Comparison of ENCODE assay signal across 23 cellular contexts in the genomic region with DNA sequence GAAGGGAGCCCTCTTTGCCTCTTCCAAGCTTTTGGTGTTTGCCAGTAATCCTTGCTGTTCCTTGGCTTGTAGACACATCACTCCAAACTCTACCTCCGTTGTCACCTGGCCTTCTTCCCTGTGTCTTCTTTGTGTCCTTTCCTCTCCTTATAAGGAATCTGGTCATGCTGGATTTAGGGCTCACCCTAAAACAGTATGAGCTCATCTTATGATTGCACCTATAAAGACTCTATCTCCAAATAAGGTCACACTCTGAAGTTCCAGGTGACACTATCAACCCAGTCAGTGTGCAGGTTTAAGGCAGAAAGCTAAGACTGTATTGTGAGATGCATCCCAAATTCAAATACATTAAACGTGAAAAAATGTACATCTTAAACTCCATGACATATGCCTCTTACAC. TPM values are rescaled to one million over a fixed set of nuclear protein-coding genes. Genes with fewer than 3 reads are reported as not detected.
DNase-seq lines count a peak whose midpoint lies in the region; ATAC-seq, FAIRE-seq and TF ChIP-seq lines count a peak whose summit lies in the region.
"Had no signal": no experiment of that assay in that cellular context is flagged by ENCODE, and none has a peak within 500 bp of the region (broad histone marks: within the 10 kb centered on the region; RNA-seq: fewer than 3 reads in every experiment).

No MANE protein-coding gene starts in this region.

- DNase-seq in Caco-2, result no peak
- peak; percentile 32 for DNase-seq in bronchial epithelial cell (ENCODE audit: low read depth)
- no peak for DNase-seq in left lobe of liver (ENCODE audit: low spot score)
- DNase-seq in osteoblast (ENCODE audit: insufficient read length, low spot score, missing footprints), result no peak
- DNase-seq in activated CD4-positive, CD25-positive, alpha-beta regulatory T cell treated with anti-CD3 and anti-CD28 coated beads, Interleukin-2, amount 50 U/mL, for 72 hours, result no peak
- DNase-seq in NCI-H446 treated with DMSO at 0.1 percent for 48 hours (lab: John Stamatoyannopoulos, UW), result no peak
- DNase-seq: DMS79 treated with DMSO at 0.1 percent for 48 hours, GOT3, HFFc6, Kasumi-1, MM.1S, NCI-H1048, NCI-H1417 treated with DMSO at 0.1 percent for 48 hours, NCI-H1930, NCI-H226, NCI-H524, NCI-H774, Right ventricle myocardium superior had no signal

- CTCF ChIA-PET in Caco-2 (lab: Charles Lee), result interaction anchor here (0.6 kb wide), 1 partner anchor 17 kb away, joined by 6 read pairs; no protein-coding TSS in a partner anchor

- H3K9me3 ChIP-seq in Caco-2 (no peaks in the 10 kb centered on the region), HUES6 (ENCODE audit: control insufficient read depth, insufficient read depth, low read depth, low read length) (no peaks in the 10 kb centered on the region), osteoblast (ENCODE audit: low read depth, low read length) (no peaks in the 10 kb centered on the region)

- H3K27me3 ChIP-seq in Caco-2 (replicated peaks; ENCODE audit: control insufficient read depth, insufficient read depth, low read length) (no peaks in the 10 kb centered on the region), HUES6 (ENCODE audit: control insufficient read depth, insufficient read depth, low read length) (no peaks in the 10 kb centered on the region), bronchial epithelial cell (ENCODE audit: control insufficient read depth, insufficient read depth, low read length) (peaks cover 1% of the 10 kb centered on the region), osteoblast (ENCODE audit: insufficient read depth, low read length) (no peaks in the 10 kb centered on the region)

- H3K4me1 ChIP-seq in Caco-2, result no peaks in the 10 kb centered on the region
- no peaks in the 10 kb centered on the region for H3K4me1 ChIP-seq in HUES6 (ENCODE audit: control insufficient read depth, insufficient read depth, low read length)
- no peaks in the 10 kb centered on the region for H3K4me1 ChIP-seq in osteoblast (ENCODE audit: insufficient read depth, low read length)

- H3K4me3 Mint-ChIP-seq in Caco-2 (ENCODE audit: unreplicated experiment), result no peak overlapping the region
- H3K4me3 Mint-ChIP-seq: CD14-positive monocyte, HFFc6 had no signal

- H4K20me1 ChIP-seq in osteoblast (ENCODE audit: insufficient read depth, low read length), result no peaks in the 10 kb centered on the region

- H3K4me3 ChIP-seq in Caco-2 (ENCODE audit: low read depth, low read length) (no peak overlapping the region), HUES6 (ENCODE audit: low read depth, low read length) (no peak overlapping the region), bronchial epithelial cell (ENCODE audit: low read depth, low read length) (no peak overlapping the region), osteoblast (ENCODE audit: insufficient read depth, low read length) (no peak overlapping the region)

- intact Hi-C loops in Caco-2 (cut with micrococcal nuclease; ENCODE audit: unreplicated experiment), result no loop called here

- H3K36me3 Mint-ChIP-seq in Caco-2 (ENCODE audit: insufficient read depth, unreplicated experiment), result no peaks in the 10 kb centered on the region
- H3K36me3 Mint-ChIP-seq: CD14-positive monocyte had no signal

- no peaks in the 10 kb centered on the region for H3K27me3 Mint-ChIP-seq in Caco-2 (ENCODE audit: insufficient read depth, unreplicated experiment)

- BruUV-seq in Caco-2 (replicated peaks; lab: Mats Ljungman, UMichigan), result no TSS peak

- H3K27ac ChIP-seq in HUES6 (ENCODE audit: low read depth, low read length), result no peak overlapping the region
- no peak overlapping the region for H3K27ac ChIP-seq in osteoblast (ENCODE audit: low read depth, low read length)

- POLR2A ChIA-PET in Caco-2 (lab: Charles Lee), result interaction anchor here (0.6 kb wide), 1 partner anchor 23 kb away, joined by 4 read pairs; no protein-coding TSS in a partner anchor

- H3K79me2 ChIP-seq in osteoblast (ENCODE audit: insufficient read depth, low read length), result no peaks in the 10 kb centered on the region

- H3K27ac Mint-ChIP-seq in Caco-2 (ENCODE audit: unreplicated experiment), result peak overlapping the region; percentile 0
- H3K27ac Mint-ChIP-seq: CD14-positive monocyte, HFFc6 had no signal

- H3K9ac ChIP-seq in HUES6 (ENCODE audit: low read length), result peak overlapping the region; percentile 44

- TF ChIP-seq CTCF in Caco-2 (IDR thresholded peaks at IDR 0.05; ENCODE audit: insufficient read depth in 1 of 2, low read depth in 1 of 2, low read length in 1 of 2, severe bottlenecking in 1 of 2, unreplicated experiment in 1 of 2), result no peak
- TF ChIP-seq CTCF in bronchial epithelial cell (IDR thresholded peaks at IDR 0.05; ENCODE audit: insufficient read depth, low read length, severe bottlenecking), result no peak
- TF ChIP-seq CTCF in osteoblast (IDR thresholded peaks at IDR 0.05; ENCODE audit: extremely low read depth, low read depth, low read length), result no peak

- no peaks in the 10 kb centered on the region for H3K36me3 ChIP-seq in Caco-2 (ENCODE audit: control insufficient read depth, insufficient read depth, low read length)
- H3K36me3 ChIP-seq in HUES6 (ENCODE audit: control insufficient read depth, insufficient read depth, low read length), result no peaks in the 10 kb centered on the region
- H3K36me3 ChIP-seq in bronchial epithelial cell (ENCODE audit: control insufficient read depth, insufficient read depth, low read length), result no peaks in the 10 kb centered on the region
- no peaks in the 10 kb centered on the region for H3K36me3 ChIP-seq in osteoblast (ENCODE audit: insufficient read depth, low read length)

- H2AFZ ChIP-seq in osteoblast (ENCODE audit: low read length), result no peak overlapping the region

- H3K9me3 Mint-ChIP-seq in Caco-2 (ENCODE audit: unreplicated experiment), result no peaks in the 10 kb centered on the region
- H3K9me3 Mint-ChIP-seq: CD14-positive monocyte, HFFc6 had no signal

- no peak for FAIRE-seq in bronchial epithelial cell (lab: Jason Lieb, UNC)
- FAIRE-seq: A204.1, D721Med, GM12892 had no signal

- no peak overlapping the region for H3K4me2 ChIP-seq in osteoblast (ENCODE audit: insufficient read depth, low read length)

- peaks cover 10% of the 10 kb centered on the region for H3K4me1 Mint-ChIP-seq in Caco-2 (ENCODE audit: low read depth, unreplicated experiment)
- H3K4me1 Mint-ChIP-seq: CD14-positive monocyte had no signal

- ATAC-seq in left lobe of liver, result peak; percentile 26

RNA-seq across cellular contexts. Expression of gene ZRANB1, which starts 49.0 kb away (rescaled TPM):
- total RNA-seq in Caco-2 (2022), result 24.6 and 27.7 TPM in 2 replicates
- total RNA-seq in bronchial epithelial cell, result 26.5 and 29.5 TPM in 2 replicates
- 11.6 TPM for total RNA-seq in left lobe of liver
- total RNA-seq in osteoblast, result 34.7 and 35.9 TPM in 2 replicates
